In genomic region chr18:45837283-45838070, GRCh38 we compare ENCODE assay signal across 1 cellular context.
TF ChIP-seq lines count a peak whose summit lies in the region.

No MANE protein-coding gene starts in this region.

TF ChIP-seq in IMR-90, 13 proteins besides CTCF, POLR2A, EP300 and RAD21 (continued from another document):
- TF ChIP-seq ELK1 (IDR thresholded peaks at IDR 0.05; ENCODE audit: borderline replicate concordance, low read depth, low read length) = no peak
- no peak for TF ChIP-seq MAZ (IDR thresholded peaks at IDR 0.05; ENCODE audit: borderline replicate concordance, low read depth, low read length)
